ENCODE assay signal across 7 cellular contexts in the genomic region with DNA sequence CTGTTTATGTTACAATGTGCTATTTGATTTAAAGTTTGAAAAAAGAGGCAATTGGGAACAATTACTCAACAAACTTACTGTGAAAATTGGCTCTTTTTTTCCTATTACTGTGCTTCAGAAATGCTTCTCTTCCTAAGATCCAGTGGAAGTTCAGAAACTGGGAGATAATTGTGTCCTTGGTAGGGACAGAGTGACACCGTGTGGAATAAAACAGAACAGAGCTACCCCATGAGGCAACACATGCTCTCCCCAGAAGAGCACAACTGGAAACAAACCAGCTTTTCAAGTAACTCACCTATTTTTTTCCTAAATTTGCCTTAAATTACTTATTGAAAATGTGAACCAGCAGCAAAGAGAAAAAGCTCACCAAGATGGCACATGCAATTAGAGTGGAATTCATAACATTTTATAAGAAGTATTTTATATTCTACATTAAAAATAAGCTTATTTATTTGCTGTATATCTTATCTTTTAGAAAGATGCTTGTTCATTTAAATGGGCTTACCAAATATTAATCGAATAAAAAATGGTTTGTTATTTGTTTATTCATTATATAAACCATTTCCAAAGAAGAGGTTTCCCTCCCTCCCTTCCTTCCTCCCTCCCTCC.
DNase-seq lines count a peak whose midpoint lies in the region; ATAC-seq and TF ChIP-seq lines count a peak whose summit lies in the region.

No MANE protein-coding gene starts in this region.

- H3K4me1 Mint-ChIP-seq in neural progenitor cell: no peaks in the 10 kb centered on the region

- H2AFZ ChIP-seq in fibroblast of lung (ENCODE audit: low read length): no peak overlapping the region
- no peak overlapping the region for H2AFZ ChIP-seq in neural progenitor cell (replicated peaks)

- H3F3A ChIP-seq in neural progenitor cell (ENCODE audit: low read depth): no peaks in the 10 kb centered on the region

- no peak overlapping the region for H3K27ac Mint-ChIP-seq in neural progenitor cell

- no peaks in the 10 kb centered on the region for H3K36me3 ChIP-seq in fibroblast of lung (ENCODE audit: control insufficient read depth, insufficient read depth, low read length)
- no peaks in the 10 kb centered on the region for H3K36me3 ChIP-seq in neural progenitor cell

- TF ChIP-seq CTCF in fibroblast of lung (conservative IDR thresholded peaks at IDR 0.05 in 1 of 2, IDR thresholded peaks at IDR 0.05 in 1 of 2; ENCODE audit: low read depth in 1 of 2, low read length in 2 of 2) (peak; percentile 70 to 83), neural progenitor cell (IDR thresholded peaks at IDR 0.05) (peak; percentile 85)

- H3K4me3 ChIP-seq in fibroblast of lung (replicated peaks in 1 of 4; ENCODE audit: control extremely low read depth in 1 of 4, insufficient read depth in 1 of 4, low read depth in 3 of 4, low read length in 4 of 4): no peak overlapping the region
- H3K4me3 ChIP-seq in neural progenitor cell: no peak overlapping the region

- H4K20me1 ChIP-seq in fibroblast of lung (ENCODE audit: control insufficient read depth, extremely low read depth, insufficient read depth, low read length): no peaks in the 10 kb centered on the region
- no peaks in the 10 kb centered on the region for H4K20me1 ChIP-seq in neural progenitor cell (ENCODE audit: low read depth)

- no peaks in the 10 kb centered on the region for H3K4me1 ChIP-seq in fibroblast of lung (ENCODE audit: control insufficient read depth, extremely low read depth, insufficient read depth, low read length)
- H3K4me1 ChIP-seq in neural progenitor cell: no peaks in the 10 kb centered on the region

- H3K9ac ChIP-seq in fibroblast of lung (ENCODE audit: insufficient read depth, low read length) (no peak overlapping the region), neural progenitor cell (no peak overlapping the region)

- H3K9me3 ChIP-seq in fibroblast of lung (ENCODE audit: control insufficient read depth, insufficient read depth, low read depth, low read length): no peaks in the 10 kb centered on the region
- no peaks in the 10 kb centered on the region for H3K9me3 ChIP-seq in neural progenitor cell (ENCODE audit: low read depth)

- peaks cover 2% of the 10 kb centered on the region for H3K27me3 Mint-ChIP-seq in neural progenitor cell (ENCODE audit: insufficient read depth, low read depth)

- H3K4me3 Mint-ChIP-seq in neural progenitor cell: no peak overlapping the region

- no peak overlapping the region for H3K4me2 ChIP-seq in fibroblast of lung (ENCODE audit: extremely low read depth, insufficient read depth, low read length)
- H3K4me2 ChIP-seq in neural progenitor cell: no peak overlapping the region

- H3K27ac ChIP-seq in fibroblast of lung (ENCODE audit: insufficient read depth, low read length) (no peak overlapping the region), neural progenitor cell (no peak overlapping the region)

- no peaks in the 10 kb centered on the region for H3K9me3 Mint-ChIP-seq in neural progenitor cell

- H3K27me3 ChIP-seq in fibroblast of lung (ENCODE audit: control insufficient read depth, insufficient read depth, low read length): no peaks in the 10 kb centered on the region
- H3K27me3 ChIP-seq in neural progenitor cell: no peaks in the 10 kb centered on the region

- ATAC-seq in GM19397 (IDR thresholded peaks at IDR 0.05; ENCODE audit: unreplicated experiment) (no peak), GM18505 (IDR thresholded peaks at IDR 0.05; ENCODE audit: unreplicated experiment) (no peak), HG03045 (IDR thresholded peaks at IDR 0.05; ENCODE audit: unreplicated experiment) (no peak)

- DNase-seq in HS-5 (ENCODE audit: low read depth) (peak; percentile 10), RKO (ENCODE audit: low spot score) (peak; percentile 81), fibroblast of lung (ENCODE audit: low read depth in 2 of 2) (peak; percentile 51 to 79), neural progenitor cell (ENCODE audit: low spot score) (peak; percentile 71)

- no peaks in the 10 kb centered on the region for H3K36me3 Mint-ChIP-seq in neural progenitor cell

- H3K79me2 ChIP-seq in fibroblast of lung (ENCODE audit: control insufficient read depth, insufficient read depth, low read length) (no peaks in the 10 kb centered on the region), neural progenitor cell (ENCODE audit: low read depth) (no peaks in the 10 kb centered on the region)

- TF ChIP-seq POLR2A in GM18505 (IDR thresholded peaks at IDR 0.05; ENCODE audit: borderline replicate concordance, extremely low read depth, insufficient read depth, insufficient read length): no peak

Comparison
In these comparisons a context has a peak if more than half of its experiments do, and no peak if none do; other contexts are left out.
1. DNase-seq: peak in every context shown above with its lines; median percentile 81 in RKO; 71 in neural progenitor cell; 65 in fibroblast of lung; 10 in HS-5.